8 cellular contexts compared by ENCODE assay signal in genomic region chr2:165015052-165015642, GRCh38. TPM values are rescaled to one million over a fixed set of nuclear protein-coding genes. Genes with fewer than 3 reads are reported as not detected.
DNase-seq lines count a peak whose midpoint lies in the region; ATAC-seq and TF ChIP-seq lines count a peak whose summit lies in the region.

No MANE protein-coding gene starts in this region.

- H4K20me1 ChIP-seq in PC-3 (ENCODE audit: low read length) = no peaks in the 10 kb centered on the region

- no peaks in the 10 kb centered on the region for H3K9me3 ChIP-seq in PC-3 (ENCODE audit: low read length)
- no peaks in the 10 kb centered on the region for H3K9me3 ChIP-seq in gastroesophageal sphincter
- no peaks in the 10 kb centered on the region for H3K9me3 ChIP-seq in parathyroid adenoma (ENCODE audit: control insufficient read depth, low read length)

- H3K9ac ChIP-seq in PC-3 (ENCODE audit: low read length) = no peak overlapping the region
- no peak overlapping the region for H3K9ac ChIP-seq in parathyroid adenoma

- H2AFZ ChIP-seq in PC-3 (ENCODE audit: low read length) (no peak overlapping the region), parathyroid adenoma (no peak overlapping the region)

- H3K79me2 ChIP-seq in PC-3 (ENCODE audit: low read length) (no peaks in the 10 kb centered on the region), parathyroid adenoma (no peaks in the 10 kb centered on the region)

- TF ChIP-seq CTCF in PC-3 (conservative IDR thresholded peaks at IDR 0.05; ENCODE audit: low read depth, low read length) (peak; percentile 94), gastroesophageal sphincter (IDR thresholded peaks at IDR 0.05) (peak; percentile 35 to 73 (median 56)), parathyroid adenoma (IDR thresholded peaks at IDR 0.05) (peak; percentile 93)

- POLR2A ChIA-PET in PC-3 (lab: Charles Lee; ENCODE audit: unreplicated experiment) = interaction anchor here (0.6 kb wide), 1 partner anchor 303 kb away, joined by 3 read pairs; no protein-coding TSS in a partner anchor

- H3K27ac ChIP-seq in PC-3 (ENCODE audit: low read length) (no peak overlapping the region), gastroesophageal sphincter (no peak overlapping the region), parathyroid adenoma (no peak overlapping the region)

- H3F3A ChIP-seq in PC-3 (ENCODE audit: low read length, unreplicated experiment) = no peaks in the 10 kb centered on the region

- H3K4me3 ChIP-seq in PC-3 (ENCODE audit: low read length) = no peak overlapping the region
- no peak overlapping the region for H3K4me3 ChIP-seq in gastroesophageal sphincter
- H3K4me3 ChIP-seq in parathyroid adenoma (ENCODE audit: low read depth, low read length) = no peak overlapping the region

- H3K27me3 ChIP-seq in PC-3 (ENCODE audit: low read length) = no peaks in the 10 kb centered on the region
- H3K27me3 ChIP-seq in gastroesophageal sphincter = no peaks in the 10 kb centered on the region
- H3K27me3 ChIP-seq in parathyroid adenoma (ENCODE audit: control insufficient read depth, insufficient read depth, low read length) = no peaks in the 10 kb centered on the region

- intact Hi-C loops in PC-3 (cut with micrococcal nuclease) = loop anchor here (5.0 kb wide), 4 partner anchors 127 to 762 kb away; no protein-coding TSS in a partner anchor

- no TSS peak for BruUV-seq in PC-3 (replicated peaks; lab: Mats Ljungman, UMichigan)

- DNase-seq in DMS53 treated with DMSO at 0.1 percent for 48 hours (lab: John Stamatoyannopoulos, UW; ENCODE audit: unreplicated experiment) = peak; percentile 84
- peak; percentile 51 for DNase-seq in HuH-7.5 (ENCODE audit: low spot score)
- peak; percentile 81 for DNase-seq in PC-3
- peak; percentile 4 to 14 for DNase-seq in activated T-helper 1 cell treated with anti-CD3 and anti-CD28 coated beads, Interleukin-2, amount 50 U/mL, for 16 hours (ENCODE audit: low read depth in 1 of 2, low spot score in 1 of 2)

- H3K4me1 ChIP-seq in PC-3 (ENCODE audit: insufficient read depth, low read length) (no peaks in the 10 kb centered on the region), gastroesophageal sphincter (no peaks in the 10 kb centered on the region), parathyroid adenoma (no peaks in the 10 kb centered on the region)

- no peak for TF ChIP-seq EP300 in gastroesophageal sphincter (IDR thresholded peaks at IDR 0.05)

- no peaks in the 10 kb centered on the region for H3K9me2 ChIP-seq in PC-3 (replicated peaks; ENCODE audit: low read length)

- ATAC-seq in GM21447 (IDR thresholded peaks at IDR 0.05; ENCODE audit: unreplicated experiment) = peak; percentile 74
- ATAC-seq in PC-3 = peak; percentile 90
- no peak for ATAC-seq in gastroesophageal sphincter
- ATAC-seq in GM18520 (IDR thresholded peaks at IDR 0.05; ENCODE audit: unreplicated experiment) = no peak

- no peaks in the 10 kb centered on the region for H3K36me3 ChIP-seq in PC-3 (ENCODE audit: low read depth, low read length)
- H3K36me3 ChIP-seq in gastroesophageal sphincter = no peaks in the 10 kb centered on the region
- H3K36me3 ChIP-seq in parathyroid adenoma (ENCODE audit: control insufficient read depth, insufficient read depth, low read length) = no peaks in the 10 kb centered on the region

- no peak for TF ChIP-seq POLR2A in gastroesophageal sphincter (IDR thresholded peaks at IDR 0.05)

- CTCF ChIA-PET in PC-3 (lab: Charles Lee) = interaction anchor here (0.6 to 1.2 kb wide), 3 partner anchors 22 to 276 kb away, joined by 3 to 14 read pairs (median 8); partner anchors contain the start of gene SCN3A

- 25 to 71% methylated on average over 2 to 4 of the region's 4 CpGs for WGBS in gastroesophageal sphincter (ENCODE audit: low coverage in 1 of 2), 2 donors

- H3K4me2 ChIP-seq in PC-3 (ENCODE audit: low read length) (no peak overlapping the region), parathyroid adenoma (ENCODE audit: low read length) (no peak overlapping the region)

RNA-seq across cellular contexts. Expression of gene SLC38A11, which starts 59.8 kb away (rescaled TPM):
- total RNA-seq in PC-3 (2014; rRNA removed) (0.36 TPM in 1 of 2 replicates, not detected in the other), gastroesophageal sphincter (10 to 100 TPM in 1 of 4 donors, 1 to 10 TPM in 2, under 1 TPM in 1; 0.49 to 11.7 (median 2.7) TPM)

Comparison
In these comparisons a context has a peak if more than half of its experiments do, and no peak if none do; other contexts are left out.
1. DNase-seq: peak in every context shown above with its lines; median percentile 84 in DMS53 treated with DMSO at 0.1 percent for 48 hours; 81 in PC-3; 51 in HuH-7.5; 9 in activated T-helper 1 cell treated with anti-CD3 and anti-CD28 coated beads, Interleukin-2, amount 50 U/mL, for 16 hours.
2. ATAC-seq: peak in GM21447 (single experiment) and PC-3 (single experiment); none in gastroesophageal sphincter (single experiment) and GM18520 (single experiment).
3. Peak in every context shown above with its lines, with median percentiles within 50 percentile points of each other: CTCF ChIP-seq.